In the genomic region with DNA sequence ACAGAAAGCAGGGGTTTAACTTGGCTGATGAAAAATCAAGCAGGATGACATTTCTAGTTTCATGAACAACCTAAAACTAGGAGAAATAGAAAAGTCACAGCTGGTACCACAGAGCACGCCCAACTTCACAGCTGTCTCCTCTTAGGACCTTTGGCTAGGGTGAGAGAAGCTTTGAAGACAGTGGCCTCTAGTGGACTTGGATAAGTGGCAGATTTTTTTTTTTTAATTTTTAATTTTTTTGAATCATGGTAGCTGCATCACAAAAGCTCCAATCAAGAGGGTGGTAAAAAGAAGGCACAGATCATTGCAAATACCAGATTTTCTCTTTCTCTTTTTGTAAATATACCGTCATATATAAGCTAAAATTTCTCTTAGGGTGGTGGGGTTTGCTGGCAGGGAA, we compare ENCODE assay signal across 10 cellular contexts. TPM values are rescaled to one million over a fixed set of nuclear protein-coding genes. Genes with fewer than 3 reads are reported as not detected.
DNase-seq lines count a peak whose midpoint lies in the region; ATAC-seq, FAIRE-seq and TF ChIP-seq lines count a peak whose summit lies in the region.
"Had no signal": no experiment of that assay in that cellular context is flagged by ENCODE, and none has a peak within 500 bp of the region (broad histone marks: within the 10 kb centered on the region; RNA-seq: fewer than 3 reads in every experiment).

No MANE protein-coding gene starts in this region.

- H3K27me3 ChIP-seq in Karpas-422 (ENCODE audit: low read length) = no peaks in the 10 kb centered on the region
- H3K27me3 ChIP-seq in K562 (ENCODE audit: control insufficient read depth in 2 of 2, insufficient read depth in 2 of 2, low read length in 2 of 2) = peaks cover 0 to 10% of the 10 kb centered on the region in 2 experiments; a peak in 1 of 5 replicates
- no peaks in the 10 kb centered on the region for H3K27me3 ChIP-seq in mesendoderm (ENCODE audit: insufficient read depth, low read length, poor library complexity)
- H3K27me3 ChIP-seq in gastroesophageal sphincter = no peaks in the 10 kb centered on the region
- H3K27me3 ChIP-seq: MG63 had no signal

- no peak overlapping the region for H4K8ac ChIP-seq in mesendoderm (ENCODE audit: low read depth, low read length)

- H3K79me1 ChIP-seq in mesendoderm (ENCODE audit: low read length) = no peaks in the 10 kb centered on the region

- H3K36me3 ChIP-seq in Karpas-422 (ENCODE audit: insufficient read depth, low read length) (no peaks in the 10 kb centered on the region), K562 (ENCODE audit: control insufficient read depth, insufficient read depth, low read length) (no peaks in the 10 kb centered on the region), mesendoderm (ENCODE audit: control insufficient read depth, insufficient read depth, low read length) (no peaks in the 10 kb centered on the region), gastroesophageal sphincter (no peaks in the 10 kb centered on the region)
- H3K36me3 ChIP-seq: MG63 had no signal

- peak; percentile 6 for FAIRE-seq in K562 (lab: Jason Lieb, UNC)

- no peaks in the 10 kb centered on the region for H3K9me2 ChIP-seq in Karpas-422 (replicated peaks; ENCODE audit: insufficient read depth, low read length)

- H3K9me1 ChIP-seq in K562 (ENCODE audit: control insufficient read depth, insufficient read depth, low read length) = no peaks in the 10 kb centered on the region

- TF ChIP-seq POLR2A in K562 (conservative IDR thresholded peaks at IDR 0.05) = no peak
- TF ChIP-seq POLR2A in gastroesophageal sphincter (IDR thresholded peaks at IDR 0.05) = no peak

- POLR2A ChIA-PET in K562 (lab: Yijun Ruan, JAX) = interaction anchor here (0.6 to 0.9 kb wide), 4 partner anchors 8 to 153 kb away, joined by 3 to 5 read pairs (median 4); no protein-coding TSS in a partner anchor

- no peaks in the 10 kb centered on the region for H4K20me1 ChIP-seq in Karpas-422 (ENCODE audit: insufficient read depth, low read depth, low read length)
- no peaks in the 10 kb centered on the region for H4K20me1 ChIP-seq in K562 (replicated peaks; ENCODE audit: control insufficient read depth, insufficient read depth, low read length)

- no peak overlapping the region for H2BK15ac ChIP-seq in mesendoderm (replicated peaks; ENCODE audit: low read depth)

- 0% methylated on average over 2 of the region's 2 CpGs for WGBS in K562 (ENCODE audit: insufficient coverage, low coverage, missing lambda C conversion rate)
- WGBS in mesendoderm (ENCODE audit: extremely low coverage, insufficient coverage, low lambda C conversion rate) = no CpG with 5 or more reads among the region's 2 CpGs
- WGBS in gastroesophageal sphincter (ENCODE audit: low coverage in 1 of 2), 2 donors = 46% methylated on average over 1 of the region's 2 CpGs; no CpG with 5 or more reads in 1 of the 2 donors

- no peak overlapping the region for H3K56ac ChIP-seq in mesendoderm (ENCODE audit: low read length)

- H3K27ac ChIP-seq in Karpas-422 (ENCODE audit: low read length) (no peak overlapping the region), K562 (ENCODE audit: extremely low read depth, low read depth, low read length) (no peak overlapping the region), mesendoderm (ENCODE audit: low read depth, low read length) (no peak overlapping the region), gastroesophageal sphincter (no peak overlapping the region)

- no peaks in the 10 kb centered on the region for H3K9me3 ChIP-seq in Karpas-422 (ENCODE audit: low read length)
- H3K9me3 ChIP-seq in K562 (replicated peaks; ENCODE audit: control insufficient read depth, insufficient read depth, low read depth, low read length) = no peaks in the 10 kb centered on the region
- no peaks in the 10 kb centered on the region for H3K9me3 ChIP-seq in gastroesophageal sphincter
- H3K9me3 ChIP-seq: MG63 had no signal

- H3K4me3 ChIP-seq in Karpas-422 (ENCODE audit: low read length) = no peak overlapping the region
- no peak overlapping the region for H3K4me3 ChIP-seq in K562
- H3K4me3 ChIP-seq in mesendoderm (ENCODE audit: low read length) = no peak overlapping the region
- no peak overlapping the region for H3K4me3 ChIP-seq in gastroesophageal sphincter
- H3K4me3 ChIP-seq: MG63 had no signal

- intact Hi-C loops in K562 (cut with micrococcal nuclease) = loop anchor here (2.0 kb wide), 1 partner anchor 163 kb away; no protein-coding TSS in a partner anchor

- TF ChIP-seq EP300 in K562 (IDR thresholded peaks at IDR 0.05; ENCODE audit: low read length) (no peak), gastroesophageal sphincter (IDR thresholded peaks at IDR 0.05) (no peak)

- H3K4ac ChIP-seq in mesendoderm (ENCODE audit: low read depth, low read length) = no peak overlapping the region

- no peaks in the 10 kb centered on the region for H3K79me2 ChIP-seq in Karpas-422 (ENCODE audit: low read length)
- H3K79me2 ChIP-seq in K562 (ENCODE audit: control insufficient read depth, insufficient read depth, low read length) = no peaks in the 10 kb centered on the region
- no peaks in the 10 kb centered on the region for H3K79me2 ChIP-seq in mesendoderm (ENCODE audit: control insufficient read depth, insufficient read depth, low read length)

- peak; percentile 76 for DNase-seq in DMS 273 (lab: John Stamatoyannopoulos, UW; ENCODE audit: unreplicated experiment)
- DNase-seq in Karpas-422 = peak; percentile 75
- peak in 2 of 4 experiments; percentile 21 to 23 for DNase-seq in K562 (ENCODE audit: extremely low read depth in 1 of 4, low spot score in 3 of 4)
- peak; percentile 27 for DNase-seq in mesendoderm
- DNase-seq: MG63; stimulated activated CD4-positive, alpha-beta T cell treated with anti-CD3 and anti-CD28 coated beads, Interleukin-4, amount 100 ng/mL, for 24 hours had no signal

- H3K23ac ChIP-seq in mesendoderm (ENCODE audit: low read length) = no peak overlapping the region

- CTCF ChIA-PET in K562 (lab: Yijun Ruan, JAX; ENCODE audit: low intra/inter-chr PET ratio) = interaction anchor here (0.6 to 1.2 kb wide), 3 partner anchors 158 to 163 kb away, joined by 3 to 5 read pairs (median 4); no protein-coding TSS in a partner anchor

- TF ChIP-seq CTCF in K562 (IDR thresholded peaks at IDR 0.05 in 2 of 3, conservative IDR thresholded peaks at IDR 0.05 in 1 of 3; ENCODE audit: insufficient read depth in 2 of 3, low read depth in 1 of 3, low read length in 3 of 3) (peak in 2 of 3 experiments; percentile 45 to 63; a peak in 3 of 6 replicates), gastroesophageal sphincter (IDR thresholded peaks at IDR 0.05) (peak in 1 of 4 experiments; percentile 33)

- H2AFZ ChIP-seq in Karpas-422 (ENCODE audit: low read length) = no peak overlapping the region
- no peak overlapping the region for H2AFZ ChIP-seq in K562 (ENCODE audit: low read depth, low read length)

- H3K4me1 ChIP-seq in Karpas-422 (ENCODE audit: low read length) (no peaks in the 10 kb centered on the region), K562 (replicated peaks in 1 of 2; ENCODE audit: control insufficient read depth in 2 of 2, insufficient read depth in 2 of 2, low read length in 2 of 2) (no peaks in the 10 kb centered on the region), mesendoderm (ENCODE audit: control insufficient read depth, low read depth, low read length) (no peaks in the 10 kb centered on the region), gastroesophageal sphincter (no peaks in the 10 kb centered on the region)

- H2AK5ac ChIP-seq in mesendoderm (ENCODE audit: low read length) = no peak overlapping the region

- TF ChIP-seq RAD21 in K562 (CRISPR knock-in tag; conservative IDR thresholded peaks at IDR 0.05 in 1 of 2, IDR thresholded peaks at IDR 0.05 in 1 of 2) = peak; percentile 32 to 53; a peak in 3 of 4 replicates

- ATAC-seq in K562 = peak; percentile 63; the same call in 2 of the 3 replicates
- no peak for ATAC-seq in GM19467 (IDR thresholded peaks at IDR 0.05; ENCODE audit: unreplicated experiment)
- no peak for ATAC-seq in gastroesophageal sphincter
- no peak for ATAC-seq in HG02763 (IDR thresholded peaks at IDR 0.05; ENCODE audit: unreplicated experiment)
- ATAC-seq in GM21576 (IDR thresholded peaks at IDR 0.05; ENCODE audit: unreplicated experiment) = no peak

- BruUV-seq in K562 (replicated peaks; lab: Mats Ljungman, UMichigan) = no TSS peak

- H3K4me2 ChIP-seq in Karpas-422 (ENCODE audit: low read depth, low read length, poor library complexity, severe bottlenecking) = no peak overlapping the region
- no peak overlapping the region for H3K4me2 ChIP-seq in K562 (ENCODE audit: insufficient read depth, low read length)
- H3K4me2 ChIP-seq in mesendoderm (ENCODE audit: low read length) = no peak overlapping the region

- H2BK120ac ChIP-seq in mesendoderm (ENCODE audit: low read depth, low read length) = no peak overlapping the region

- in situ Hi-C loops in K562 (cut with MboI) = no loop called here

- no peak overlapping the region for H4K5ac ChIP-seq in mesendoderm (ENCODE audit: low read length)

- H3K9ac ChIP-seq in Karpas-422 (ENCODE audit: low read length) = no peak overlapping the region
- no peak overlapping the region for H3K9ac ChIP-seq in K562 (ENCODE audit: insufficient read depth in 1 of 2, low read depth in 2 of 2, low read length in 2 of 2)
- H3K9ac ChIP-seq in mesendoderm (ENCODE audit: low read length) = no peak overlapping the region

- no peak overlapping the region for H2BK5ac ChIP-seq in mesendoderm (ENCODE audit: low read length)

- H3K18ac ChIP-seq in mesendoderm (ENCODE audit: low read length) = no peak overlapping the region

RNA-seq across cellular contexts. Expression of a gene that starts 20.2 kb away (rescaled TPM):
- total RNA-seq in Karpas-422 (2014; rRNA removed; shearing (Covaris generic); ENCODE audit: low replicate concordance) = not detected in 2 replicates
- total RNA-seq in K562 (2011; cell fraction: chromatin; rRNA removed; ENCODE audit: low replicate concordance) = 0.09 TPM in 1 of 2 replicates, not detected in the other
- total RNA-seq in K562 (2011; cell fraction: nucleolus; rRNA removed) = 0.13 TPM in 1 of 2 replicates, not detected in the other
- total RNA-seq in K562 (2011; cell fraction: nucleoplasm; rRNA removed) = not detected in 2 replicates
- total RNA-seq in K562 (2014; rRNA removed) (not detected in 2 replicates), K562 (2014; rRNA removed; fragmentation: Illumina TruSeq; extraction: Trizol) (not detected in 2 replicates), K562 (2015; rRNA removed; fragmentation: Illumina TruSeq; extraction: Trizol) (0.08 and 0.11 TPM in 2 replicates), K562 (2021) (0.18 TPM in 1 of 2 replicates, not detected in the other), gastroesophageal sphincter (under 1 TPM in 1 of 4 donors, not detected in 3; 0.13 TPM)
- polyA plus RNA-seq in K562 (2011; rRNA removed) (0.03 and 0.04 TPM in 2 replicates), K562 (2014; fragmentation: Illumina TruSeq; extraction: Trizol) (not detected in 2 replicates), K562 (2014; fragmentation: Nextera tagmentation; extraction: Ambion mirVana) (not detected), K562 (2014; rRNA removed) (0.29 TPM in 1 of 2 replicates, not detected in the other)
- polyA plus RNA-seq in K562 (2011; cell fraction: cytosol; rRNA removed) = 0.03 and 0.07 TPM in 2 replicates
- polyA plus RNA-seq in K562 (2011; cell fraction: nucleus; rRNA removed) = 0.04 and 0.06 TPM in 2 replicates
- polyA plus RNA-seq in K562 (2012) = 0.04 and 0.32 TPM in 2 replicates
- polyA minus RNA-seq in K562 (2011; rRNA and poly(A)+ RNA removed) = not detected in 2 replicates
- polyA minus RNA-seq in K562 (2011; cell fraction: cytosol; rRNA and poly(A)+ RNA removed) = not detected in 2 replicates
- not detected in 2 replicates for polyA minus RNA-seq in K562 (2011; cell fraction: nucleus; rRNA and poly(A)+ RNA removed)
- polyA plus RNA-seq in mesendoderm (2013, experiment 1 of 2) = 0.65 TPM
- 0.59 TPM for polyA plus RNA-seq in mesendoderm (2013, experiment 2 of 2)
